1 cellular context compared by ENCODE assay signal in genomic region chr6:151119823-151120524, GRCh38.
TF ChIP-seq lines count a peak whose summit lies in the region.

No MANE protein-coding gene starts in this region.

TF ChIP-seq in HepG2, 621 proteins besides CTCF, POLR2A, EP300 and RAD21 (continued from another document and continues in another):
- TF ChIP-seq SOX13 (IDR thresholded peaks at IDR 0.05): peak; percentile 71
- TF ChIP-seq SOX13 (CRISPR knock-in tag; conservative IDR thresholded peaks at IDR 0.05 in 1 of 2, IDR thresholded peaks at IDR 0.05 in 1 of 2): peak in 1 of 2 experiments; percentile 91; a peak in 2 of 4 replicates
- TF ChIP-seq MEF2D (CRISPR knock-in tag; IDR thresholded peaks at IDR 0.05): peak; percentile 92
- TF ChIP-seq ZMYM4 (CRISPR knock-in tag; IDR thresholded peaks at IDR 0.05): peak; percentile 67
- TF ChIP-seq ZNF275 (CRISPR knock-in tag; IDR thresholded peaks at IDR 0.05; ENCODE audit: borderline replicate concordance): peak; percentile 75; the same call in 1 of the 2 replicates
- TF ChIP-seq ZNF83 (CRISPR knock-in tag; IDR thresholded peaks at IDR 0.05; ENCODE audit: borderline replicate concordance): 0 out of 2 replicates have a peak, but pooled peaks have one; percentile 41
- TF ChIP-seq NR2F1 (CRISPR knock-in tag; IDR thresholded peaks at IDR 0.05): peak; percentile 68 to 82; a peak in 3 of 4 replicates
- TF ChIP-seq AFF4 (CRISPR knock-in tag; IDR thresholded peaks at IDR 0.05): no peak
- TF ChIP-seq ZNF431 (CRISPR knock-in tag; IDR thresholded peaks at IDR 0.05; ENCODE audit: borderline replicate concordance, low read depth): no peak
- TF ChIP-seq EHMT2 (IDR thresholded peaks at IDR 0.05; ENCODE audit: borderline replicate concordance, low read depth, low read length): peak; percentile 62; the same call in 1 of the 2 replicates
- TF ChIP-seq POGK (CRISPR knock-in tag; conservative IDR thresholded peaks at IDR 0.05): no peak
- no peak for TF ChIP-seq SRY (CRISPR knock-in tag; IDR thresholded peaks at IDR 0.05)
- peak; percentile 92 for TF ChIP-seq POGZ (CRISPR knock-in tag; IDR thresholded peaks at IDR 0.05)
- peak; percentile 81 for TF ChIP-seq ZNF362 (CRISPR knock-in tag; IDR thresholded peaks at IDR 0.05; ENCODE audit: borderline replicate concordance)
- TF ChIP-seq CBFB (CRISPR knock-in tag; IDR thresholded peaks at IDR 0.05): peak; percentile 36; the same call in 1 of the 2 replicates
- TF ChIP-seq ERF (CRISPR knock-in tag; IDR thresholded peaks at IDR 0.05): peak; percentile 71; the same call in 1 of the 2 replicates
- 0 out of 2 replicates have a peak, but pooled peaks have one; percentile 26 for TF ChIP-seq KAT7 (CRISPR knock-in tag; IDR thresholded peaks at IDR 0.05; ENCODE audit: borderline replicate concordance)
- TF ChIP-seq PATZ1 (CRISPR knock-in tag; IDR thresholded peaks at IDR 0.05): peak; percentile 68
- peak; percentile 54; the same call in 1 of the 2 replicates for TF ChIP-seq ZNF746 (CRISPR knock-in tag; IDR thresholded peaks at IDR 0.05)
- TF ChIP-seq ZNF460 (CRISPR knock-in tag; IDR thresholded peaks at IDR 0.05; ENCODE audit: borderline replicate concordance): peak; percentile 73; the same call in 1 of the 2 replicates
- TF ChIP-seq CREB1 (IDR thresholded peaks at IDR 0.05): peak; percentile 58; the same call in 1 of the 2 replicates
- TF ChIP-seq CREB1 (CRISPR knock-in tag; IDR thresholded peaks at IDR 0.05): peak; percentile 81
- peak; percentile 95 for TF ChIP-seq PHF21A (CRISPR knock-in tag; IDR thresholded peaks at IDR 0.05)
- no peak for TF ChIP-seq TAF15 (IDR thresholded peaks at IDR 0.05; ENCODE audit: low read depth, low read length, poor library complexity, severe bottlenecking)
- no peak for TF ChIP-seq PRDM15 (CRISPR knock-in tag; IDR thresholded peaks at IDR 0.05)
- peak; percentile 32; the same call in 1 of the 2 replicates for TF ChIP-seq ZNF12 (CRISPR knock-in tag; IDR thresholded peaks at IDR 0.05)
- peak; percentile 79 for TF ChIP-seq SKI (IDR thresholded peaks at IDR 0.05; ENCODE audit: partially characterized antibody)
- TF ChIP-seq AHDC1 (CRISPR knock-in tag; IDR thresholded peaks at IDR 0.05; ENCODE audit: borderline replicate concordance): peak; percentile 97; the same call in 1 of the 2 replicates
- TF ChIP-seq ZNF124 (CRISPR knock-in tag; IDR thresholded peaks at IDR 0.05): peak; percentile 60; the same call in 1 of the 2 replicates
- TF ChIP-seq ZSCAN31 (CRISPR knock-in tag; IDR thresholded peaks at IDR 0.05; ENCODE audit: low read depth): peak; percentile 68; the same call in 1 of the 2 replicates
- TF ChIP-seq ONECUT2 (CRISPR knock-in tag; IDR thresholded peaks at IDR 0.05): no peak
- TF ChIP-seq ZNF839 (CRISPR knock-in tag; IDR thresholded peaks at IDR 0.05; ENCODE audit: borderline replicate concordance): 0 out of 2 replicates have a peak, but pooled peaks have one; percentile 51
- TF ChIP-seq ZNF607 (CRISPR knock-in tag; IDR thresholded peaks at IDR 0.05; ENCODE audit: borderline replicate concordance): peak; percentile 52; the same call in 1 of the 2 replicates
- TF ChIP-seq HIC2 (CRISPR knock-in tag; IDR thresholded peaks at IDR 0.05; ENCODE audit: low read depth): peak; percentile 26; the same call in 1 of the 2 replicates
- TF ChIP-seq RCOR2 (CRISPR knock-in tag; IDR thresholded peaks at IDR 0.05): peak; percentile 97
- TF ChIP-seq ESRRA (CRISPR knock-in tag; IDR thresholded peaks at IDR 0.05; ENCODE audit: low read depth): peak; percentile 98
